Comparison of ENCODE assay signal across 21 cellular contexts in genomic region chr18:78998350-78999055, GRCh38. TPM values are rescaled to one million over a fixed set of nuclear protein-coding genes. Genes with fewer than 3 reads are reported as not detected.
A peak's percentile ranks its signal among the peaks of the same experiment; 100 is the strongest.
DNase-seq lines count a peak whose midpoint lies in the region; ATAC-seq, FAIRE-seq and TF ChIP-seq lines count a peak whose summit lies in the region.
"Had no signal": no experiment of that assay in that cellular context is flagged by ENCODE, and none has a peak within 500 bp of the region (broad histone marks: within the 10 kb centered on the region; RNA-seq: fewer than 3 reads in every experiment).

No MANE protein-coding gene starts in this region.

- TF ChIP-seq POLR2A in HepG2 (IDR thresholded peaks at IDR 0.05; ENCODE audit: insufficient read depth in 1 of 2, low read depth in 2 of 2, low read length in 2 of 2), result no peak
- no peak for TF ChIP-seq POLR2A in right lobe of liver (IDR thresholded peaks at IDR 0.05)

- no peak for TF ChIP-seq CTCF in HepG2 (CRISPR knock-in tag; IDR thresholded peaks at IDR 0.05)
- TF ChIP-seq CTCF in right lobe of liver (IDR thresholded peaks at IDR 0.05), result no peak
- peak; percentile 43 for TF ChIP-seq CTCF in endodermal cell (conservative IDR thresholded peaks at IDR 0.05)

- BruUV-seq in HepG2 (replicated peaks; lab: Mats Ljungman, UMichigan), result no TSS peak

- DNase-seq in HepG2 (ENCODE audit: low spot score) (no peak), right lobe of liver (no peak), SK-MEL-5 (ENCODE audit: low read depth, low spot score) (peak; percentile 15), endodermal cell (no peak), A172 (ENCODE audit: low spot score) (no peak), pons (ENCODE audit: low spot score) (no peak), NOMO-1 treated with dmso at 0.1 percent for 144 hours (lab: John Stamatoyannopoulos, UW; ENCODE audit: unreplicated experiment) (no peak)
- DNase-seq: DMS 273 treated with DMSO at 0.1 percent for 48 hours, GOT3, MV-4-11, NCI-H1436, NCI-H2029, NCI-H2171 treated with DMSO at 0.1 percent for 48 hours, NCI-H748 treated with DMSO at 0.1 percent for 48 hours, PC-3 had no signal

- H3K9me3 ChIP-seq in HepG2 (ENCODE audit: low read length) (no peaks in the 10 kb centered on the region), right lobe of liver (no peaks in the 10 kb centered on the region), endodermal cell (ENCODE audit: control insufficient read depth, low read length) (no peaks in the 10 kb centered on the region)
- H3K9me3 ChIP-seq: A549 had no signal

- no peak overlapping the region for H3K9ac ChIP-seq in HepG2 (ENCODE audit: insufficient read depth, low read depth, low read length)
- no peak overlapping the region for H3K9ac ChIP-seq in endodermal cell (ENCODE audit: extremely low read depth, low read length, poor library complexity, severe bottlenecking)

- TF ChIP-seq EP300 in HepG2 (IDR thresholded peaks at IDR 0.05; ENCODE audit: low read depth in 2 of 2, low read length in 2 of 2) (no peak), HepG2 (CRISPR knock-in tag; IDR thresholded peaks at IDR 0.05; ENCODE audit: borderline replicate concordance) (no peak)

- H3K9me3 Mint-ChIP-seq in endodermal cell, result no peaks in the 10 kb centered on the region

- H3K36me3 ChIP-seq in HepG2 (replicated peaks in 1 of 2; ENCODE audit: control insufficient read depth in 1 of 2, insufficient read depth in 2 of 2, low read length in 2 of 2) (no peaks in the 10 kb centered on the region), right lobe of liver (no peaks in the 10 kb centered on the region), endodermal cell (ENCODE audit: control insufficient read depth, insufficient read depth, low read length) (peaks cover 13% of the 10 kb centered on the region)

- no peak overlapping the region for H2AFZ ChIP-seq in HepG2 (ENCODE audit: low read length)

- in situ Hi-C loops in HepG2 (cut with HindIII; ENCODE audit: extremely low pct_ligation_motif_present, low pct_unique_long_range_greater_than_20kb) (loop anchor here (25.0 kb wide), 2 partner anchors 336 to 1086 kb away; no protein-coding TSS in a partner anchor), SK-MEL-5 (cut with HindIII; ENCODE audit: low pct_unique_long_range_greater_than_20kb, low sequenced_read_pairs) (no loop called here)

- no peak overlapping the region for H3K4me2 ChIP-seq in HepG2 (ENCODE audit: low read depth, low read length)
- H3K4me2 ChIP-seq: A549 had no signal

- 37% methylated on average over 18 of the region's 18 CpGs for WGBS in HepG2 (ENCODE audit: low lambda C conversion rate)
- WGBS in right lobe of liver (ENCODE audit: insufficient coverage, low coverage, low lambda C conversion rate, missing lambda C conversion rate), result 51% methylated on average over 10 of the region's 18 CpGs
- WGBS in endodermal cell (ENCODE audit: insufficient coverage in 1 of 2, insufficient read length in 1 of 2), 2 experiments, result 90 to 92% methylated on average over 12 to 18 of the region's 18 CpGs

- intact Hi-C loops in HepG2 (cut with micrococcal nuclease; ENCODE audit: unreplicated experiment), result no loop called here
- intact Hi-C loops in right lobe of liver (cut with DNase I), result no loop called here

- H3K27ac ChIP-seq in HepG2 (ENCODE audit: extremely low read length, insufficient read depth, low read length), result no peak overlapping the region
- H3K27ac ChIP-seq in right lobe of liver, result no peak overlapping the region
- no peak overlapping the region for H3K27ac ChIP-seq in endodermal cell (ENCODE audit: low read depth, low read length)
- H3K27ac ChIP-seq: A549, RWPE1 had no signal

- POLR2A ChIA-PET in HepG2 (lab: Yijun Ruan, JAX), result no interaction called here

- no peaks in the 10 kb centered on the region for H3K4me1 ChIP-seq in HepG2 (ENCODE audit: insufficient read depth, low read length)
- no peaks in the 10 kb centered on the region for H3K4me1 ChIP-seq in right lobe of liver
- H3K4me1 ChIP-seq in endodermal cell (ENCODE audit: control insufficient read depth, insufficient read depth, low read length), result no peaks in the 10 kb centered on the region
- H3K4me1 ChIP-seq: A549 had no signal

- no peaks in the 10 kb centered on the region for H3K79me2 ChIP-seq in HepG2 (ENCODE audit: insufficient read depth, low read length)

- no peak for FAIRE-seq in HepG2 (lab: Jason Lieb, UNC)
- FAIRE-seq: A549, GM12892 had no signal

- H3K4me3 ChIP-seq in HepG2 (replicated peaks in 1 of 3; ENCODE audit: insufficient read depth in 1 of 3, low read depth in 2 of 3, low read length in 3 of 3) (no peak overlapping the region), right lobe of liver (no peak overlapping the region), endodermal cell (ENCODE audit: low read length) (no peak overlapping the region)
- H3K4me3 ChIP-seq: A549 had no signal

- no peaks in the 10 kb centered on the region for H3K4me1 Mint-ChIP-seq in endodermal cell
- H3K4me1 Mint-ChIP-seq: CD14-positive monocyte had no signal

- H3K4me3 Mint-ChIP-seq in endodermal cell, result no peak overlapping the region

- peak overlapping the region; percentile 19 for H3K27ac Mint-ChIP-seq in endodermal cell

- CTCF ChIA-PET in HepG2 (lab: Yijun Ruan, JAX; ENCODE audit: low intra/inter-chr PET ratio, low total read pairs), result no interaction called here

- H3K27me3 ChIP-seq in HepG2 (ENCODE audit: control insufficient read depth in 1 of 2, insufficient read depth in 2 of 2, low read length in 2 of 2) (peaks cover 0 to 38% of the 10 kb centered on the region in 2 experiments; a peak in 3 of 5 replicates), right lobe of liver (no peaks in the 10 kb centered on the region), endodermal cell (ENCODE audit: control insufficient read depth, insufficient read depth, low read length, poor library complexity, severe bottlenecking) (no peaks in the 10 kb centered on the region)

- ATAC-seq in HepG2 (no peak), right lobe of liver (no peak), GM21529 (IDR thresholded peaks at IDR 0.05; ENCODE audit: unreplicated experiment) (no peak)
- ATAC-seq: A549, PC-3 had no signal

- TF ChIP-seq RAD21 in HepG2 (CRISPR knock-in tag; IDR thresholded peaks at IDR 0.05), result no peak

- peaks cover 64% of the 10 kb centered on the region for H3K36me3 Mint-ChIP-seq in endodermal cell (ENCODE audit: low read depth)
- H3K36me3 Mint-ChIP-seq: CD14-positive monocyte had no signal

- no peaks in the 10 kb centered on the region for H4K20me1 ChIP-seq in HepG2 (ENCODE audit: insufficient read depth, low read length)

- no peaks in the 10 kb centered on the region for H3K27me3 Mint-ChIP-seq in endodermal cell (ENCODE audit: insufficient read depth)

TF ChIP-seq in HepG2, 621 proteins besides CTCF, POLR2A, EP300 and RAD21 (continues in another document):
- TF ChIP-seq ZNF615 (CRISPR knock-in tag; IDR thresholded peaks at IDR 0.05; ENCODE audit: borderline replicate concordance) (no peak), ZNF296 (CRISPR knock-in tag; conservative IDR thresholded peaks at IDR 0.05) (no peak), BRF2 (CRISPR knock-in tag; IDR thresholded peaks at IDR 0.05) (no peak), MZF1 (CRISPR knock-in tag; IDR thresholded peaks at IDR 0.05; ENCODE audit: borderline replicate concordance) (no peak), NFE2 (CRISPR knock-in tag; IDR thresholded peaks at IDR 0.05) (no peak), ZNF644 (CRISPR knock-in tag; IDR thresholded peaks at IDR 0.05; ENCODE audit: low read depth) (no peak), ZNF232 (CRISPR knock-in tag; IDR thresholded peaks at IDR 0.05; ENCODE audit: borderline replicate concordance) (no peak), HCFC1 (IDR thresholded peaks at IDR 0.05; ENCODE audit: low read depth, low read length) (no peak), ARNT2 (CRISPR knock-in tag; IDR thresholded peaks at IDR 0.05; ENCODE audit: low read depth) (no peak)

RNA-seq across cellular contexts. Expression of gene SALL3, which starts 18.9 kb away (rescaled TPM):
- total RNA-seq in HepG2 (2016; rRNA removed; fragmentation: Illumina TruSeq; extraction: Trizol) (not detected in 2 replicates), right lobe of liver (not detected), endodermal cell (10 to 100 TPM in 1 of 2 donors, 1 to 10 TPM in 1; 9.5 to 36.4 TPM)
- not detected in 2 replicates for total RNA-seq in HepG2 (2016; cell fraction: cytosol; rRNA removed; fragmentation: Illumina TruSeq; extraction: Trizol; ENCODE audit: low read depth)
- not detected in 2 replicates for total RNA-seq in HepG2 (2016; cell fraction: insoluble cytoplasmic fraction; rRNA removed; fragmentation: Illumina TruSeq; extraction: Trizol)
- total RNA-seq in HepG2 (2016; cell fraction: membrane; rRNA removed; fragmentation: Illumina TruSeq; extraction: Trizol), result not detected in 2 replicates
- total RNA-seq in HepG2 (2016; cell fraction: nucleus; rRNA removed; fragmentation: Illumina TruSeq; extraction: Trizol), result not detected in 2 replicates
- not detected in 2 replicates for polyA plus RNA-seq in HepG2 (2011; rRNA removed)
- polyA plus RNA-seq in HepG2 (2011; cell fraction: cytosol; rRNA removed), result not detected in 2 replicates
- polyA plus RNA-seq in HepG2 (2011; cell fraction: nucleus; rRNA removed), result not detected in 2 replicates
- not detected in 2 replicates for polyA plus RNA-seq in HepG2 (2012)
- polyA plus RNA-seq in HepG2 (2016; cell fraction: cytosol; fragmentation: Illumina TruSeq; extraction: Trizol; ENCODE audit: low read depth), result not detected in 2 replicates
- polyA plus RNA-seq in HepG2 (2016; cell fraction: insoluble cytoplasmic fraction; fragmentation: Illumina TruSeq; extraction: Trizol; ENCODE audit: low read depth), result not detected in 2 replicates
- polyA plus RNA-seq in HepG2 (2016; cell fraction: membrane; fragmentation: Illumina TruSeq; extraction: Trizol; ENCODE audit: low read depth), result not detected in 2 replicates
- not detected in 2 replicates for polyA plus RNA-seq in HepG2 (2016; cell fraction: nucleus; fragmentation: Illumina TruSeq; extraction: Trizol; ENCODE audit: insufficient read depth, low read depth)
- not detected in 2 replicates for polyA minus RNA-seq in HepG2 (2011; rRNA and poly(A)+ RNA removed; ENCODE audit: low replicate concordance)
- polyA minus RNA-seq in HepG2 (2011; cell fraction: cytosol; rRNA and poly(A)+ RNA removed), result not detected in 2 replicates
- polyA minus RNA-seq in HepG2 (2011; cell fraction: nucleus; rRNA and poly(A)+ RNA removed), result not detected in 2 replicates
- total RNA-seq in SK-MEL-5 (2014; rRNA removed; shearing (Covaris generic)), result not detected in 2 replicates
- not detected in 2 replicates for polyA plus RNA-seq in SK-MEL-5 (2015; cell fraction: cytosol; rRNA removed)
- not detected in 2 replicates for polyA plus RNA-seq in SK-MEL-5 (2015; cell fraction: nucleus; rRNA removed)
- polyA plus RNA-seq in endodermal cell (2013, experiment 1 of 2), result 12.0 TPM
- polyA plus RNA-seq in endodermal cell (2013, experiment 2 of 2), result 10.5 TPM
- total RNA-seq in A172 (2014; rRNA removed; shearing (Covaris generic)), result not detected in 2 replicates
- total RNA-seq: HT1080, PC-3 had no signal
- polyA plus RNA-seq: A549, CD14-positive monocyte had no signal

Comparison
In these comparisons a context has a peak if more than half of its experiments do, and no peak if none do; other contexts are left out.
1. RNA of gene SALL3, which starts 18.9 kb away (total RNA-seq): 9.5 to 36.4 TPM in endodermal cell; not detected in HepG2, not detected in right lobe of liver, not detected in SK-MEL-5 and not detected in A172; every median in the first group is over 10 times any median in the second.